Comparison of ENCODE assay signal across 12 cellular contexts in the genomic region with DNA sequence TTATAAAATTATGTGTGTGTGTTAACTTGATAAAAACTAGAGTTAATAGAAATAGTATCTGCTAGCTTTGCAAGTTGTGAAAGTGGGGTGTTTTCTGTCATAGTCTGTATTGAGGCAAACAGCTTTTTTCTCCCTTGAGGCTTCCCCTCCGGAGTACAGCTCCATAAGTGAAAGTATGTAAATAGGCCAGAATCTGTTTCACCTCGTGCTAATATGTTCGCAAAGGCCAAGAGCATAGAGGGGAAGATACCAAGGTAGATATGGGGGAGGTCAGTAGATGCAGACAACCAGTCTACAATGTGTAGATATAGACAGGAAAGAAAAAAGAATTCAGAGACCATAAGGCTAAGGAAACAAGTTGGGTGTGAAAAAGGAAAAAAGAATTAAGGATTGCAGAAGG.
DNase-seq lines count a peak whose midpoint lies in the region; ATAC-seq and TF ChIP-seq lines count a peak whose summit lies in the region.
"Had no signal": no experiment of that assay in that cellular context is flagged by ENCODE, and none has a peak within 500 bp of the region (broad histone marks: within the 10 kb centered on the region; RNA-seq: fewer than 3 reads in every experiment).

No MANE protein-coding gene starts in this region.

- no peak overlapping the region for H3K4me3 Mint-ChIP-seq in activated naive CD8-positive, alpha-beta T cell treated with anti-CD3 and anti-CD28 coated beads, Interleukin-2, amount 50 U/mL, for 24 hours
- H3K4me3 Mint-ChIP-seq: CD8-positive, alpha-beta T cell; effector memory CD8-positive, alpha-beta T cell had no signal

- H3K36me3 Mint-ChIP-seq in activated naive CD8-positive, alpha-beta T cell treated with anti-CD3 and anti-CD28 coated beads, Interleukin-2, amount 50 U/mL, for 24 hours (ENCODE audit: low read depth) = peaks cover 11% of the 10 kb centered on the region

- no peak overlapping the region for H3K27ac Mint-ChIP-seq in activated naive CD8-positive, alpha-beta T cell treated with anti-CD3 and anti-CD28 coated beads, Interleukin-2, amount 50 U/mL, for 24 hours

- no peaks in the 10 kb centered on the region for H3K27me3 Mint-ChIP-seq in activated naive CD8-positive, alpha-beta T cell treated with anti-CD3 and anti-CD28 coated beads, Interleukin-2, amount 50 U/mL, for 24 hours
- H3K27me3 Mint-ChIP-seq: effector memory CD8-positive, alpha-beta T cell had no signal

- TF ChIP-seq CTCF in omental fat pad (IDR thresholded peaks at IDR 0.05) = no peak

- peaks cover 7% of the 10 kb centered on the region for H3K4me1 Mint-ChIP-seq in activated naive CD8-positive, alpha-beta T cell treated with anti-CD3 and anti-CD28 coated beads, Interleukin-2, amount 50 U/mL, for 24 hours

- ATAC-seq in GM18520 (IDR thresholded peaks at IDR 0.05; ENCODE audit: unreplicated experiment) (peak; percentile 79), GM21447 (IDR thresholded peaks at IDR 0.05; ENCODE audit: unreplicated experiment) (peak; percentile 80), HG03095 (IDR thresholded peaks at IDR 0.05; ENCODE audit: unreplicated experiment) (peak; percentile 71), omental fat pad (ENCODE audit: low FRiP score) (no peak)
- ATAC-seq in activated naive CD8-positive, alpha-beta T cell treated with anti-CD3 and anti-CD28 coated beads, Interleukin-2, amount 50 U/mL, for 24 hours = no peak
- ATAC-seq: CD8-positive, alpha-beta T cell; effector memory CD8-positive, alpha-beta T cell had no signal

- no peaks in the 10 kb centered on the region for H3K9me3 Mint-ChIP-seq in activated naive CD8-positive, alpha-beta T cell treated with anti-CD3 and anti-CD28 coated beads, Interleukin-2, amount 50 U/mL, for 24 hours
- H3K9me3 Mint-ChIP-seq: CD8-positive, alpha-beta T cell; effector memory CD8-positive, alpha-beta T cell had no signal

- peak; percentile 21 for DNase-seq in germinal center (ENCODE audit: low spot score)
- DNase-seq in AML-193 (lab: John Stamatoyannopoulos, UW) = no peak
- DNase-seq in activated naive CD8-positive, alpha-beta T cell treated with anti-CD3 and anti-CD28 coated beads, Interleukin-2, amount 50 U/mL, for 24 hours = no peak
- no peak for DNase-seq in omental fat pad (ENCODE audit: low spot score)
- no peak for DNase-seq in superior temporal gyrus (ENCODE audit: extremely low spot score)
- DNase-seq: adrenal gland; CD8-positive, alpha-beta T cell; effector memory CD8-positive, alpha-beta T cell; NCI-H1436 treated with DMSO at 0.1 percent for 48 hours had no signal

Comparison
In these comparisons a context has a peak if more than half of its experiments do, and no peak if none do; other contexts are left out.
1. ATAC-seq: peak in GM18520 (single experiment), GM21447 (single experiment) and HG03095 (single experiment); none in activated naive CD8-positive, alpha-beta T cell treated with anti-CD3 and anti-CD28 coated beads, Interleukin-2, amount 50 U/mL, for 24 hours (single experiment) and omental fat pad (single experiment).